ENCODE assay signal across 7 cellular contexts in the genomic region with DNA sequence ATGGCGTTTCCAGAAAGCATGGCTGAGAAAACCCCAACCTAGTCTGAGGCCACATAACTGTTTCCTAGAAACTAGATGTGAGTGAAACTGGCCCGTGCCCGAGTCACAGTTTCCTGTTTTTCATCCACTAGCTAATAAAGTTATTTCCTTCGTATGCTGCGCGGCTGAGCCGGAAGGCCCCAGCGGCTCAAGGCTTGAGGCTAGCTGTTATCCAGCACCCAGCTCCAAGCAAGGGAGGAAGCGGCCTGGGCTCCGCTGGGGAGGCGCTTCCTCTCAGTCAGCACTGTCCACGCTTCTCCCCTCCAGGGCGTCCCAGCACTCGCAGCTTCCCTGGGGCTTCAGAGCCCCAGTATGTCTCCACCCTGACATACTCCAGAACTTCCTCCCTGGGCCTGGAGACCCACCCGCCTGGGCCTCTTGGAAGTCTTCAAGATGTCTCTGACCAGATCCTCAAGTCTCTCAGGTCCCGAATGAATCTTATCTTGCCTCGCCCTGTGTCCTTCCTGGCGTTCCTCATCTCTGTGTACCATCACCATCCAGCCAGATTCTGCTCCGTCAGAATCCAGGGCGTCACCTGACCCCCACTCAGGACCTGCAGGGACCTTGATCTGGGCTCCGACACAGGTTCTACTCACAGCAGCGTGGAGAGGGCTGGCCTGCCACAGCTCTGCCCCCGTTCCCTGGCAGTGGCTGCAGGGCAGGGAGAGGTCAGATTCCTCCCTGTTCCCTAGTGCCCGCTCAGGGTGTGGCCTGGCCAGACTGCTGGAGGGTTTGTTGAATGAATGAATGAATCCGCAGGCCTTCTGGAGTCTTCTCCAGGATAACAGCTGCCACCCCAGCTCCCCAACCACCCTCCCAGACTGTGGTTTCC.
DNase-seq lines count a peak whose midpoint lies in the region; ATAC-seq and TF ChIP-seq lines count a peak whose summit lies in the region.

No MANE protein-coding gene starts in this region.

- H3K36me3 Mint-ChIP-seq in T-helper 17 cell (ENCODE audit: low read depth), result no peaks in the 10 kb centered on the region

- no peak for TF ChIP-seq POLR2A in tibial nerve (IDR thresholded peaks at IDR 0.05)

- H3K36me3 ChIP-seq in tibial nerve, result no peaks in the 10 kb centered on the region

- DNase-seq in T-helper 17 cell (no peak), caudate nucleus (lab: John Stamatoyannopoulos, UW) (no peak), mucosa of gallbladder (ENCODE audit: low spot score) (peak; percentile 56), tibial nerve (ENCODE audit: low spot score in 2 of 2) (peak in 1 of 2 donors; percentile 36), HUDEP-2 (lab: John Stamatoyannopoulos, UW; ENCODE audit: unreplicated experiment in 76 of 76) (no peak), inferior parietal cortex (ENCODE audit: extremely low spot score) (no peak)

- TF ChIP-seq CTCF in tibial nerve (IDR thresholded peaks at IDR 0.05), result no peak

- peak overlapping the region; percentile 47 for H3K27ac ChIP-seq in caudate nucleus (ENCODE audit: low read depth, low read length)
- H3K27ac ChIP-seq in tibial nerve, result peak overlapping the region in 3 of 4 donors; percentile 40 to 84 (median 71)

- H3K27me3 Mint-ChIP-seq in T-helper 17 cell, result no peaks in the 10 kb centered on the region

- H3K4me1 Mint-ChIP-seq in T-helper 17 cell, result peaks cover 12% of the 10 kb centered on the region

- ATAC-seq in T-helper 17 cell (peak; percentile 60), HG02970 (IDR thresholded peaks at IDR 0.05; ENCODE audit: low FRiP score, unreplicated experiment) (no peak)

- H3K4me1 ChIP-seq in tibial nerve, result peaks cover 0 to 12% (median 0%) of the 10 kb centered on the region in 4 donors

- no peak overlapping the region for H3K4me3 ChIP-seq in tibial nerve

- no peak overlapping the region for H3K4me3 Mint-ChIP-seq in T-helper 17 cell

- WGBS in tibial nerve, 2 donors, result 66 to 68% methylated on average over 23 to 25 of the region's 25 CpGs

- TF ChIP-seq EP300 in tibial nerve (IDR thresholded peaks at IDR 0.05), result no peak

- peak overlapping the region; percentile 74 for H3K27ac Mint-ChIP-seq in T-helper 17 cell

- H3K27me3 ChIP-seq in tibial nerve, result no peaks in the 10 kb centered on the region

- no peaks in the 10 kb centered on the region for H3K9me3 ChIP-seq in T-helper 17 cell (ENCODE audit: control insufficient read depth, low read length, poor library complexity, severe bottlenecking)
- no peaks in the 10 kb centered on the region for H3K9me3 ChIP-seq in tibial nerve
